ENCODE assay signal across 8 cellular contexts in the genomic region with DNA sequence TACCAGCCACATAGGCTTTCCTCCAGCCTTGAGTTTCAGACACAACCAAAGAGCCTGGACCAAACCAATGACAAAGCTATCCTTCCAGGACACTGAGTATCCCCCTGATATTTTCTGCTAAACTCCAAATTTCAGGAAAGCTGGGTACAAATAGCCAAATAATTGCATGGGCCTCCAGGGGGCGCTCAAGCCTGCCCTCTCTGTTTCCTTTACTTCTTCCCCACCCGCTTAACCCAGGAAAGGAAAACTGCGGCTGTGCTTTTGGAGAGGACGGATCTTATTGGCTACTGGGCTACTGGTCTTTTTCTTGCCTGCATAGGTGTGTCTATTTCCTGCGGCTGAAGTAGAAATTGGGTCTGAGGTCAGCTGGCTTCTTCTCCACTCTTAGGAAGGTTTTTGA. TPM values are rescaled to one million over a fixed set of nuclear protein-coding genes. Genes with fewer than 3 reads are reported as not detected.
DNase-seq lines count a peak whose midpoint lies in the region; ATAC-seq and TF ChIP-seq lines count a peak whose summit lies in the region.

No MANE protein-coding gene starts in this region.

- peaks cover 0 to 5% (median 4%) of the 10 kb centered on the region in 4 donors for H3K4me1 Mint-ChIP-seq in CD4-positive, CD25-positive, alpha-beta regulatory T cell
- H3K4me1 Mint-ChIP-seq in progenitor cell of endocrine pancreas (ENCODE audit: low read depth), result no peaks in the 10 kb centered on the region

- no peaks in the 10 kb centered on the region for H3K4me1 ChIP-seq in CD4-positive, CD25-positive, alpha-beta regulatory T cell (ENCODE audit: control insufficient read depth, insufficient read depth, low read length, poor library complexity, severe bottlenecking)
- H3K4me1 ChIP-seq in aorta (ENCODE audit: control insufficient read depth in 1 of 2, insufficient read depth in 2 of 2, low read length in 2 of 2), result no peaks in the 10 kb centered on the region

- H3K4me3 ChIP-seq in CD4-positive, CD25-positive, alpha-beta regulatory T cell (ENCODE audit: low read depth, low read length), result no peak overlapping the region
- no peak overlapping the region for H3K4me3 ChIP-seq in HFF-Myc (replicated peaks; ENCODE audit: low read depth, low read length)
- H3K4me3 ChIP-seq in aorta (ENCODE audit: low read length in 2 of 2), result no peak overlapping the region

- peaks cover 10% of the 10 kb centered on the region for H3K27me3 Mint-ChIP-seq in CD4-positive, CD25-positive, alpha-beta regulatory T cell
- H3K27me3 Mint-ChIP-seq in progenitor cell of endocrine pancreas, result peaks cover 5% of the 10 kb centered on the region

- H3K36me3 ChIP-seq in CD4-positive, CD25-positive, alpha-beta regulatory T cell (ENCODE audit: control insufficient read depth, insufficient read depth, low read length), result no peaks in the 10 kb centered on the region
- no peaks in the 10 kb centered on the region for H3K36me3 ChIP-seq in aorta (ENCODE audit: control insufficient read depth in 1 of 2, insufficient read depth in 2 of 2, low read length in 1 of 2)

- no peak for ATAC-seq in CD4-positive, CD25-positive, alpha-beta regulatory T cell (ENCODE audit: low read depth in 2 of 2)
- no peak for ATAC-seq in aorta (ENCODE audit: low FRiP score)

- H3K9me3 ChIP-seq in CD4-positive, CD25-positive, alpha-beta regulatory T cell (ENCODE audit: control insufficient read depth in 2 of 2, low read length in 2 of 2), result peaks cover 19 to 25% of the 10 kb centered on the region in 2 experiments
- H3K9me3 ChIP-seq in aorta (ENCODE audit: control insufficient read depth, low read length), result peaks cover 15% of the 10 kb centered on the region

- peaks cover 2 to 34% (median 5%) of the 10 kb centered on the region in 7 donors for H3K9me3 Mint-ChIP-seq in CD4-positive, CD25-positive, alpha-beta regulatory T cell
- peaks cover 19% of the 10 kb centered on the region for H3K9me3 Mint-ChIP-seq in progenitor cell of endocrine pancreas (ENCODE audit: low read depth)

- peak; percentile 85 for TF ChIP-seq CTCF in HFF-Myc (IDR thresholded peaks at IDR 0.05; ENCODE audit: low read depth, low read length, missing control alignments)
- peak; percentile 64 for TF ChIP-seq CTCF in progenitor cell of endocrine pancreas (IDR thresholded peaks at IDR 0.05; ENCODE audit: unreplicated experiment)

- no peak overlapping the region for H3K4me3 Mint-ChIP-seq in CD4-positive, CD25-positive, alpha-beta regulatory T cell
- no peak overlapping the region for H3K4me3 Mint-ChIP-seq in progenitor cell of endocrine pancreas (ENCODE audit: low read depth)

- no peak overlapping the region for H3K27ac ChIP-seq in CD4-positive, CD25-positive, alpha-beta regulatory T cell (ENCODE audit: insufficient read depth, low read length, poor library complexity, severe bottlenecking)
- no peak overlapping the region for H3K27ac ChIP-seq in aorta (ENCODE audit: low read depth in 1 of 2, low read length in 2 of 2)

- WGBS in aorta, 2 donors, result 15 to 16% methylated on average over 5 of the region's 5 CpGs

- intact Hi-C loops in aorta (cut with DNase I), result loop anchor here (1.0 to 10.0 kb wide), 3 partner anchors 47 to 56 kb away; no protein-coding TSS in a partner anchor

- H3K27me3 ChIP-seq in CD4-positive, CD25-positive, alpha-beta regulatory T cell (ENCODE audit: control insufficient read depth, insufficient read depth, low read length), result no peaks in the 10 kb centered on the region
- peaks cover 0 to 1% of the 10 kb centered on the region in 2 donors for H3K27me3 ChIP-seq in aorta (ENCODE audit: control insufficient read depth in 1 of 2, insufficient read depth in 2 of 2, low read length in 1 of 2)

- no peak overlapping the region for H3K27ac Mint-ChIP-seq in CD4-positive, CD25-positive, alpha-beta regulatory T cell
- H3K27ac Mint-ChIP-seq in progenitor cell of endocrine pancreas, result no peak overlapping the region

- peak; percentile 44 to 54 (median 49) for DNase-seq in CD4-positive, CD25-positive, alpha-beta regulatory T cell
- DNase-seq in HFF-Myc (ENCODE audit: extremely low read depth, low read depth) (peak; percentile 24), SHP77 treated with DMSO at 0.1 percent for 48 hours (lab: John Stamatoyannopoulos, UW) (peak; percentile 55), glomerular visceral epithelial cell (ENCODE audit: extremely low spot score) (peak; percentile 50), progenitor cell of endocrine pancreas (ENCODE audit: low spot score, unreplicated experiment) (no peak), aorta (peak; percentile 75 to 88), NCI-H1048 (lab: John Stamatoyannopoulos, UW) (no peak)
- DNase-seq in activated naive CD4-positive, alpha-beta T cell treated with Interleukin-2 at 50 U/mL for 16 hours, result peak; percentile 67

- H3K36me3 Mint-ChIP-seq in CD4-positive, CD25-positive, alpha-beta regulatory T cell, result peaks cover 8% of the 10 kb centered on the region
- H3K36me3 Mint-ChIP-seq in progenitor cell of endocrine pancreas (ENCODE audit: insufficient read depth), result peaks cover 3% of the 10 kb centered on the region

RNA-seq across cellular contexts. Expression of a gene that starts 30.1 kb away (rescaled TPM):
- total RNA-seq in CD4-positive, CD25-positive, alpha-beta regulatory T cell, result 1.5 TPM
- 10 to 100 TPM in 1 of 4 donors, 1 to 10 TPM in 3; 4.1 to 11.4 (median 7.4) TPM for polyA plus RNA-seq in CD4-positive, CD25-positive, alpha-beta regulatory T cell
- total RNA-seq in progenitor cell of endocrine pancreas (not detected in 2 replicates), aorta (1 to 10 TPM; 1.6 to 1.8 TPM)
- polyA plus RNA-seq in aorta, result 1 to 10 TPM in 1 of 2 donors, under 1 TPM in 1; 1.00 to 4.0 TPM

RNA-seq across cellular contexts. Expression of a gene that starts 30.2 kb away (rescaled TPM):
- 6.5 TPM for total RNA-seq in CD4-positive, CD25-positive, alpha-beta regulatory T cell
- polyA plus RNA-seq in CD4-positive, CD25-positive, alpha-beta regulatory T cell, result 10 to 100 TPM; 12.1 to 27.6 (median 17.3) TPM
- not detected in 2 replicates for total RNA-seq in progenitor cell of endocrine pancreas
- total RNA-seq in aorta, result 10 to 100 TPM in 1 of 2 donors, 1 to 10 TPM in 1; 8.8 to 12.3 TPM
- 1 to 10 TPM in 1 of 2 donors, under 1 TPM in 1; 0.77 to 3.5 TPM for polyA plus RNA-seq in aorta

RNA-seq across cellular contexts. Expression of a gene that starts 47.7 kb away (rescaled TPM):
- not detected for total RNA-seq in CD4-positive, CD25-positive, alpha-beta regulatory T cell
- polyA plus RNA-seq in CD4-positive, CD25-positive, alpha-beta regulatory T cell, result not detected
- 0.07 and 0.11 TPM in 2 replicates for total RNA-seq in progenitor cell of endocrine pancreas
- total RNA-seq in aorta, result under 1 TPM; 0.13 to 0.15 TPM
- polyA plus RNA-seq in aorta, result not detected

RNA-seq across cellular contexts. Expression of a gene that starts 50.3 kb away (rescaled TPM):
- not detected for total RNA-seq in CD4-positive, CD25-positive, alpha-beta regulatory T cell
- under 1 TPM in 3 of 4 donors, not detected in 1; 0.11 to 0.24 (median 0.15) TPM for polyA plus RNA-seq in CD4-positive, CD25-positive, alpha-beta regulatory T cell
- total RNA-seq in progenitor cell of endocrine pancreas, result not detected in 2 replicates
- total RNA-seq in aorta, result 1 to 10 TPM; 2.0 TPM
- polyA plus RNA-seq in aorta, result under 1 TPM in 1 of 2 donors, not detected in 1; 0.72 TPM

Comparison
In these comparisons a context has a peak if more than half of its experiments do, and no peak if none do; other contexts are left out.
1. DNase-seq: peak in CD4-positive, CD25-positive, alpha-beta regulatory T cell (3 of 3), HFF-Myc (single experiment), SHP77 treated with DMSO at 0.1 percent for 48 hours (single experiment), activated naive CD4-positive, alpha-beta T cell treated with Interleukin-2 at 50 U/mL for 16 hours (single experiment), glomerular visceral epithelial cell (single experiment) and aorta (2 of 2); none in progenitor cell of endocrine pancreas (single experiment) and NCI-H1048 (single experiment).